25 cellular contexts compared by ENCODE assay signal in genomic region chr4:43816107-43816506, GRCh38.
A peak's percentile ranks its signal among the peaks of the same experiment; 100 is the strongest.
DNase-seq lines count a peak whose midpoint lies in the region; FAIRE-seq and TF ChIP-seq lines count a peak whose summit lies in the region.
"Had no signal": no experiment of that assay in that cellular context is flagged by ENCODE, and none has a peak within 500 bp of the region (broad histone marks: within the 10 kb centered on the region; RNA-seq: fewer than 3 reads in every experiment).

No MANE protein-coding gene starts in this region.

- CTCF ChIA-PET in MCF 10A (lab: Yijun Ruan, JAX) (interaction anchor here (1.1 kb wide), 1 partner anchor 609 kb away, joined by 4 read pairs; no protein-coding TSS in a partner anchor), mammary epithelial cell (lab: Charles Lee; ENCODE audit: low non-redundant PET) (no interaction called here)

- H3K9me3 ChIP-seq in mammary epithelial cell (replicated peaks; ENCODE audit: insufficient read depth, low read length) (no peaks in the 10 kb centered on the region), mesenchymal stem cell (ENCODE audit: control insufficient read depth, low read length) (peaks cover 4% of the 10 kb centered on the region)

- TF ChIP-seq CTCF in MCF 10A (IDR thresholded peaks at IDR 0.05; ENCODE audit: unreplicated experiment) (no peak), mammary epithelial cell (conservative IDR thresholded peaks at IDR 0.05 in 1 of 2, IDR thresholded peaks at IDR 0.05 in 1 of 2; ENCODE audit: extremely low read depth in 1 of 2, insufficient read depth in 1 of 2, low read depth in 1 of 2, low read length in 2 of 2) (no peak), epithelial cell of esophagus (IDR thresholded peaks at IDR 0.05; ENCODE audit: insufficient read depth, low read depth, low read length, missing control alignments) (no peak)

- H3K79me1 ChIP-seq in mesenchymal stem cell (replicated peaks; ENCODE audit: low read length, poor library complexity, severe bottlenecking), result no peaks in the 10 kb centered on the region

- no peak overlapping the region for H3K14ac ChIP-seq in mesenchymal stem cell (ENCODE audit: low read length in 2 of 2)

- FAIRE-seq in urothelium cell line (lab: Jason Lieb, UNC), result no peak
- FAIRE-seq: GM12891, GM19239, HepG2 had no signal

- 8% methylated on average over 1 of the region's 1 CpG for WGBS in mammary epithelial cell (ENCODE audit: low coverage, missing lambda C conversion rate)
- WGBS in mesenchymal stem cell, result 14% methylated on average over 1 of the region's 1 CpG

- H2AFZ ChIP-seq in mammary epithelial cell (ENCODE audit: low read depth, low read length), result no peak overlapping the region
- H2AFZ ChIP-seq in mesenchymal stem cell (ENCODE audit: low read depth, low read length), result no peak overlapping the region
- H2AFZ ChIP-seq: GM23338 had no signal

- no peaks in the 10 kb centered on the region for H3K36me3 Mint-ChIP-seq in MCF 10A (ENCODE audit: insufficient read depth, unreplicated experiment)
- H3K36me3 Mint-ChIP-seq: CD8-positive, alpha-beta T cell; T-cell had no signal

- intact Hi-C loops in MCF 10A (cut with micrococcal nuclease) (no loop called here), mammary epithelial cell (cut with micrococcal nuclease) (no loop called here)

- no peak overlapping the region for H2BK120ac ChIP-seq in mesenchymal stem cell (ENCODE audit: low read depth, low read length)

- in situ Hi-C loops in mammary epithelial cell (cut with MboI; ENCODE audit: low sequenced_read_pairs in 2 of 2), result no loop called here

- no peaks in the 10 kb centered on the region for H3K4me1 ChIP-seq in mammary epithelial cell (ENCODE audit: insufficient read depth, low read length)
- no peaks in the 10 kb centered on the region for H3K4me1 ChIP-seq in mesenchymal stem cell (ENCODE audit: control insufficient read depth, insufficient read depth, low read depth, low read length)
- H3K4me1 ChIP-seq: BLaER1 treated with 17β-estradiol and CSF1 and Interleukin-3, amounts not matched to agents 10 nM and 100 nM had no signal

- H3K9ac ChIP-seq in mammary epithelial cell (ENCODE audit: insufficient read depth, low read length), result no peak overlapping the region
- H3K9ac ChIP-seq in mesenchymal stem cell (ENCODE audit: low read length), result no peak overlapping the region
- H3K9ac ChIP-seq: BLaER1 treated with 17β-estradiol and CSF1 and Interleukin-3, amounts not matched to agents 10 nM and 100 nM had no signal

- H3K4me1 Mint-ChIP-seq in MCF 10A (ENCODE audit: insufficient read depth, unreplicated experiment), result no peaks in the 10 kb centered on the region
- H3K4me1 Mint-ChIP-seq: GM23338, T-cell had no signal

- DNase-seq in MCF 10A (ENCODE audit: unreplicated experiment) (peak; percentile 19), mammary epithelial cell (no peak), amniotic epithelial cell (ENCODE audit: low read depth) (peak; percentile 1), epithelial cell of esophagus (ENCODE audit: low read depth) (peak; percentile 3), urothelium cell line (ENCODE audit: low spot score) (peak; percentile 4), mesenchymal stem cell (no peak), activated gamma-delta T cell treated with Interleukin-2 at 50 U/mL for 16 hours (no peak), NCI-H2029 treated with DMSO at 0.1 percent for 48 hours (lab: John Stamatoyannopoulos, UW) (no peak)
- DNase-seq: Calu3; CD8-positive, alpha-beta T cell; KG1; MV-4-11; NCI-H1417 treated with DMSO at 0.1 percent for 48 hours; NCI-H2081 treated with DMSO at 0.1 percent for 48 hours; NCI-H345; NCI-H69; PC-3; RPMI8226; SHP77 treated with DMSO at 0.1 percent for 48 hours; T-cell had no signal

- POLR2A ChIA-PET in MCF 10A (lab: Yijun Ruan, JAX), result no interaction called here

- peaks cover 15% of the 10 kb centered on the region for H3K9me3 Mint-ChIP-seq in MCF 10A (ENCODE audit: unreplicated experiment)

- H3K4me3 ChIP-seq in mammary epithelial cell (replicated peaks in 1 of 3; ENCODE audit: insufficient read depth in 1 of 3, low read depth in 2 of 3, low read length in 3 of 3), result no peak overlapping the region
- no peak overlapping the region for H3K4me3 ChIP-seq in epithelial cell of esophagus (ENCODE audit: low read length)
- H3K4me3 ChIP-seq in mesenchymal stem cell (ENCODE audit: insufficient read depth in 1 of 2, low read depth in 1 of 2, low read length in 2 of 2), result no peak overlapping the region
- H3K4me3 ChIP-seq: BLaER1 treated with 17β-estradiol and CSF1 and Interleukin-3, amounts not matched to agents 10 nM and 100 nM; GM23338 had no signal

- H3K23ac ChIP-seq in mesenchymal stem cell (ENCODE audit: low read length in 2 of 2), result no peak overlapping the region

- no peak overlapping the region for H3K18ac ChIP-seq in mesenchymal stem cell (ENCODE audit: low read depth in 1 of 2, low read length in 2 of 2)

- BruUV-seq in MCF 10A (replicated peaks; lab: Mats Ljungman, UMichigan), result no TSS peak
- BruUV-seq in mammary epithelial cell (replicated peaks; lab: Mats Ljungman, UMichigan), result no TSS peak

- no peak overlapping the region for H3K4me3 Mint-ChIP-seq in MCF 10A (ENCODE audit: unreplicated experiment)
- H3K4me3 Mint-ChIP-seq: CD8-positive, alpha-beta T cell; GM23338; T-cell had no signal

- H3K27ac ChIP-seq in mammary epithelial cell (ENCODE audit: insufficient read depth, low read depth, low read length), result no peak overlapping the region
- H3K27ac ChIP-seq in mesenchymal stem cell (ENCODE audit: low read length, poor library complexity, severe bottlenecking), result no peak overlapping the region
- H3K27ac ChIP-seq: BLaER1 treated with 17β-estradiol and CSF1 and Interleukin-3, amounts not matched to agents 10 nM and 100 nM had no signal

- H3K4ac ChIP-seq in mesenchymal stem cell (ENCODE audit: low read depth in 1 of 2, low read length in 2 of 2), result no peak overlapping the region

- H2BK15ac ChIP-seq in mesenchymal stem cell (ENCODE audit: low read depth, poor library complexity, severe bottlenecking), result no peak overlapping the region

- no peaks in the 10 kb centered on the region for H3K27me3 ChIP-seq in mammary epithelial cell (ENCODE audit: insufficient read depth, low read length)
- no peaks in the 10 kb centered on the region for H3K27me3 ChIP-seq in mesenchymal stem cell (ENCODE audit: control insufficient read depth in 1 of 2, insufficient read depth in 1 of 2, low read length in 2 of 2)
- H3K27me3 ChIP-seq: BLaER1 treated with 17β-estradiol and CSF1 and Interleukin-3, amounts not matched to agents 10 nM and 100 nM had no signal

- H3K27me3 Mint-ChIP-seq in MCF 10A (ENCODE audit: insufficient read depth, unreplicated experiment), result no peaks in the 10 kb centered on the region
- H3K27me3 Mint-ChIP-seq: T-cell had no signal

- no peak overlapping the region for H2BK12ac ChIP-seq in mesenchymal stem cell (ENCODE audit: low read length in 2 of 2)

- H2BK5ac ChIP-seq in mesenchymal stem cell (ENCODE audit: low read depth, low read length, poor library complexity, severe bottlenecking), result no peak overlapping the region

- dilution Hi-C loops in mammary epithelial cell (cut with HindIII; ENCODE audit: low sequenced_read_pairs), result no loop called here

- H2AK5ac ChIP-seq in mesenchymal stem cell (ENCODE audit: low read length, severe bottlenecking), result no peak overlapping the region

- no peak overlapping the region for H4K91ac ChIP-seq in mesenchymal stem cell (ENCODE audit: low read length)

- H3K4me2 ChIP-seq in mammary epithelial cell (ENCODE audit: insufficient read depth, low read depth, low read length), result no peak overlapping the region
- no peak overlapping the region for H3K4me2 ChIP-seq in mesenchymal stem cell (ENCODE audit: low read length, poor library complexity, severe bottlenecking)
- H3K4me2 ChIP-seq: BLaER1 treated with 17β-estradiol and CSF1 and Interleukin-3, amounts not matched to agents 10 nM and 100 nM; GM23338 had no signal

- H4K8ac ChIP-seq in mesenchymal stem cell (ENCODE audit: low read length), result no peak overlapping the region

- H3K36me3 ChIP-seq in mammary epithelial cell (ENCODE audit: insufficient read depth, low read length), result no peaks in the 10 kb centered on the region
- H3K36me3 ChIP-seq in mesenchymal stem cell (ENCODE audit: control insufficient read depth in 1 of 2, insufficient read depth in 2 of 2, low read depth in 1 of 2, low read length in 2 of 2), result no peaks in the 10 kb centered on the region
- H3K36me3 ChIP-seq: BLaER1 treated with 17β-estradiol and CSF1 and Interleukin-3, amounts not matched to agents 10 nM and 100 nM had no signal

- no peaks in the 10 kb centered on the region for H4K20me1 ChIP-seq in mammary epithelial cell (ENCODE audit: insufficient read depth, low read length)
- H4K20me1 ChIP-seq: BLaER1 treated with 17β-estradiol and CSF1 and Interleukin-3, amounts not matched to agents 10 nM and 100 nM had no signal

- no peak overlapping the region for H3K27ac Mint-ChIP-seq in MCF 10A (ENCODE audit: low read depth, unreplicated experiment)
- H3K27ac Mint-ChIP-seq: CD8-positive, alpha-beta T cell; GM23338; T-cell had no signal

- H3K79me2 ChIP-seq in mammary epithelial cell (ENCODE audit: insufficient read depth, low read length), result no peaks in the 10 kb centered on the region

Comparison
In these comparisons a context has a peak if more than half of its experiments do, and no peak if none do; other contexts are left out.
1. DNase-seq: peak in MCF 10A (single experiment), amniotic epithelial cell (single experiment), epithelial cell of esophagus (single experiment) and urothelium cell line (single experiment); none in mammary epithelial cell (single experiment), mesenchymal stem cell (single experiment), activated gamma-delta T cell treated with Interleukin-2 at 50 U/mL for 16 hours (single experiment) and NCI-H2029 treated with DMSO at 0.1 percent for 48 hours (single experiment).